Comparison of ENCODE assay signal across 15 cellular contexts in the genomic region with DNA sequence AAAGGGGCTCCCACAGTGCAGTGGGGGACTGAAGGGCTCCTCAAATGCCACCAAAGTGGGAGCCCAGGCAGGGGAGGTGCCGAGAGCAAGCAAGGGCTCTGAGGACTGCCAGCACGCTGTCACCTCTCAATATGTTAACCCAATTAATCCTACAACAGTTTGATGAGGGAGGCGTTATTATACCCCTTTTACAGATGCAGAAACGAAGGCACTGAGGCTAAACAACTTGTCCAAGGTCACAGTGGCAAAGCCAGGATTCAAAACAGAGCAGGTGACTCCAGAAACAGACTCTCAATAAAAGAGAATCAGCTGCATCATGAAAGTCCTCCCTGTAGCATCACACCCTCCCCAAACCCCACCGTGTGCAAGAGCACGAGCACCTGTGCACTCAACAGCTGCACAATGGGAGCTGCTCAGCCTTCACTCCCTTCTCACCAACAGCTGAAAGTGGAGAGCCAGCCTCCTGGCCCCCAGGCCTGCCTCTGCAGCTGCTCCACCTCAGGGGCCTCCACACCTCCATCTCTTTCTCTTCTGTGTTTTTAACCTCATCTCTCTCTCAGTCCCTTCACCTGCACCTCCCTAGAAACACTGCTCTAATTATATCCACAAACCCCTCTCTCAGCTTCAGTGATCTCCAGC. TPM values are rescaled to one million over a fixed set of nuclear protein-coding genes. Genes with fewer than 3 reads are reported as not detected.
DNase-seq lines count a peak whose midpoint lies in the region; ATAC-seq and TF ChIP-seq lines count a peak whose summit lies in the region.
"Had no signal": no experiment of that assay in that cellular context is flagged by ENCODE, and none has a peak within 500 bp of the region (broad histone marks: within the 10 kb centered on the region; RNA-seq: fewer than 3 reads in every experiment).

No MANE protein-coding gene starts in this region.

- H3K9me3 ChIP-seq in OCI-LY1 (ENCODE audit: low read length): no peaks in the 10 kb centered on the region
- H3K9me3 ChIP-seq in MG63: no peaks in the 10 kb centered on the region
- H3K9me3 ChIP-seq: mucosa of descending colon, tibial nerve had no signal

- no peak overlapping the region for H2AFZ ChIP-seq in OCI-LY1 (ENCODE audit: low read length)

- peak overlapping the region; percentile 45 for H3K27ac ChIP-seq in OCI-LY1 (ENCODE audit: low read depth, low read length, poor library complexity, severe bottlenecking)
- H3K27ac ChIP-seq: tibial nerve had no signal

- no peaks in the 10 kb centered on the region for H4K20me1 ChIP-seq in OCI-LY1 (ENCODE audit: insufficient read depth, low read length)

- H3K27ac Mint-ChIP-seq in activated naive CD4-positive, alpha-beta T cell treated with anti-CD3 and anti-CD28 coated beads, Interleukin-2, amount 50 U/mL, for 24 hours: peak overlapping the region; percentile 5
- peak overlapping the region; percentile 67 for H3K27ac Mint-ChIP-seq in dendritic cell treated with granulocyte-macrophage colony-stimulating factor and Interleukin-4, amounts not matched to agents 40 ng/mL and 50 ng/mL, for 4 days
- peak overlapping the region; percentile 72 for H3K27ac Mint-ChIP-seq in stimulated activated naive B cell treated with anti-CD40 and anti-IgM and Interleukin-4, amounts not matched to agents 10 μg/mL and 1 μg/mL and 100 μg/mL, for 72 hours
- H3K27ac Mint-ChIP-seq: activated CD4-positive, alpha-beta T cell treated with anti-CD3 and anti-CD28 coated beads, Interleukin-2, amount 10 ng/mL, durations not matched to agents 7 days and 5 days had no signal

- peaks cover 43% of the 10 kb centered on the region for H3K4me1 ChIP-seq in OCI-LY1 (ENCODE audit: insufficient read depth, low read length, severe bottlenecking)

- H3K79me2 ChIP-seq in OCI-LY1 (ENCODE audit: insufficient read depth, low read length): no peaks in the 10 kb centered on the region

- H3K27me3 Mint-ChIP-seq in activated naive CD4-positive, alpha-beta T cell treated with anti-CD3 and anti-CD28 coated beads, Interleukin-2, amount 50 U/mL, for 24 hours: no peaks in the 10 kb centered on the region
- H3K27me3 Mint-ChIP-seq in dendritic cell treated with granulocyte-macrophage colony-stimulating factor and Interleukin-4, amounts not matched to agents 40 ng/mL and 50 ng/mL, for 4 days: peaks cover 3% of the 10 kb centered on the region
- no peaks in the 10 kb centered on the region for H3K27me3 Mint-ChIP-seq in stimulated activated naive B cell treated with anti-CD40 and anti-IgM and Interleukin-4, amounts not matched to agents 10 μg/mL and 1 μg/mL and 100 μg/mL, for 72 hours
- H3K27me3 Mint-ChIP-seq: activated CD4-positive, alpha-beta T cell treated with anti-CD3 and anti-CD28 coated beads, Interleukin-2, amount 10 ng/mL, durations not matched to agents 7 days and 5 days had no signal

- no peak overlapping the region for H3K4me2 ChIP-seq in OCI-LY1 (ENCODE audit: low read length)

- ATAC-seq in stimulated activated naive B cell treated with anti-CD40 and anti-IgM and Interleukin-4, amounts not matched to agents 10 μg/mL and 1 μg/mL and 100 μg/mL, for 72 hours (replicated peaks): no peak
- ATAC-seq in GM18909 (IDR thresholded peaks at IDR 0.05; ENCODE audit: poor library complexity, unreplicated experiment): no peak
- ATAC-seq: HCT116, mucosa of descending colon had no signal

- no peaks in the 10 kb centered on the region for H3K9me2 ChIP-seq in OCI-LY1 (ENCODE audit: low read depth, low read length)

- no peak overlapping the region for H3K4me3 Mint-ChIP-seq in activated naive CD4-positive, alpha-beta T cell treated with anti-CD3 and anti-CD28 coated beads, Interleukin-2, amount 50 U/mL, for 24 hours
- H3K4me3 Mint-ChIP-seq in dendritic cell treated with granulocyte-macrophage colony-stimulating factor and Interleukin-4, amounts not matched to agents 40 ng/mL and 50 ng/mL, for 4 days: peak overlapping the region; percentile 56
- H3K4me3 Mint-ChIP-seq in stimulated activated naive B cell treated with anti-CD40 and anti-IgM and Interleukin-4, amounts not matched to agents 10 μg/mL and 1 μg/mL and 100 μg/mL, for 72 hours: no peak overlapping the region
- H3K4me3 Mint-ChIP-seq: activated CD4-positive, alpha-beta T cell treated with anti-CD3 and anti-CD28 coated beads, Interleukin-2, amount 10 ng/mL, durations not matched to agents 7 days and 5 days had no signal

- H3K27me3 ChIP-seq in OCI-LY1 (ENCODE audit: insufficient read depth, low read length): no peaks in the 10 kb centered on the region
- no peaks in the 10 kb centered on the region for H3K27me3 ChIP-seq in MG63
- H3K27me3 ChIP-seq: tibial nerve had no signal

- peaks cover 71% of the 10 kb centered on the region for H3K4me1 Mint-ChIP-seq in activated naive CD4-positive, alpha-beta T cell treated with anti-CD3 and anti-CD28 coated beads, Interleukin-2, amount 50 U/mL, for 24 hours
- H3K4me1 Mint-ChIP-seq in dendritic cell treated with granulocyte-macrophage colony-stimulating factor and Interleukin-4, amounts not matched to agents 40 ng/mL and 50 ng/mL, for 4 days (ENCODE audit: low read depth): peaks cover 77% of the 10 kb centered on the region
- H3K4me1 Mint-ChIP-seq in stimulated activated naive B cell treated with anti-CD40 and anti-IgM and Interleukin-4, amounts not matched to agents 10 μg/mL and 1 μg/mL and 100 μg/mL, for 72 hours: peaks cover 18 to 53% of the 10 kb centered on the region in 2 donors

- no peak for DNase-seq in activated naive CD4-positive, alpha-beta T cell (lab: John Stamatoyannopoulos, UW)
- no peak for DNase-seq in stimulated activated naive B cell treated with anti-CD40 and anti-IgM and Interleukin-4, amounts not matched to agents 10 μg/mL and 1 μg/mL and 100 μg/mL, for 72 hours
- no peak for DNase-seq in kidney glomerular epithelial cell (lab: John Stamatoyannopoulos, UW)
- DNase-seq in MG63: no peak
- DNase-seq: activated CD4-positive, alpha-beta T cell treated with anti-CD3 and anti-CD28 coated beads, Interleukin-2, amount 10 ng/mL, durations not matched to agents 7 days and 5 days; activated gamma-delta T cell; kidney; mucosa of descending colon; NCI-H2107 had no signal

- H3F3A ChIP-seq in OCI-LY1 (ENCODE audit: insufficient read depth, low read length): no peaks in the 10 kb centered on the region

- no peak for TF ChIP-seq CTCF in OCI-LY1 (IDR thresholded peaks at IDR 0.05; ENCODE audit: low read length)

- no peak overlapping the region for H3K4me3 ChIP-seq in OCI-LY1 (ENCODE audit: low read depth, low read length, poor library complexity, severe bottlenecking)
- no peak overlapping the region for H3K4me3 ChIP-seq in MG63
- H3K4me3 ChIP-seq: mucosa of descending colon, tibial nerve had no signal

- intact Hi-C loops in dendritic cell treated with granulocyte-macrophage colony-stimulating factor and Interleukin-4, amounts not matched to agents 40 ng/mL and 50 ng/mL, for 4 days (cut with micrococcal nuclease): loop anchor here (5.0 kb wide), 1 partner anchor 36 kb away; no protein-coding TSS in a partner anchor

- H3K36me3 ChIP-seq in OCI-LY1 (ENCODE audit: insufficient read depth, low read length): peaks cover 9% of the 10 kb centered on the region
- H3K36me3 ChIP-seq in MG63: peaks cover 18% of the 10 kb centered on the region

- H3K9me3 Mint-ChIP-seq in activated naive CD4-positive, alpha-beta T cell treated with anti-CD3 and anti-CD28 coated beads, Interleukin-2, amount 50 U/mL, for 24 hours: no peaks in the 10 kb centered on the region
- H3K9me3 Mint-ChIP-seq in dendritic cell treated with granulocyte-macrophage colony-stimulating factor and Interleukin-4, amounts not matched to agents 40 ng/mL and 50 ng/mL, for 4 days: no peaks in the 10 kb centered on the region
- H3K9me3 Mint-ChIP-seq in stimulated activated naive B cell treated with anti-CD40 and anti-IgM and Interleukin-4, amounts not matched to agents 10 μg/mL and 1 μg/mL and 100 μg/mL, for 72 hours: no peaks in the 10 kb centered on the region

- H3K9ac ChIP-seq in OCI-LY1 (ENCODE audit: low read length): no peak overlapping the region

- peaks cover 7% of the 10 kb centered on the region for H3K36me3 Mint-ChIP-seq in activated naive CD4-positive, alpha-beta T cell treated with anti-CD3 and anti-CD28 coated beads, Interleukin-2, amount 50 U/mL, for 24 hours
- peaks cover 64% of the 10 kb centered on the region for H3K36me3 Mint-ChIP-seq in dendritic cell treated with granulocyte-macrophage colony-stimulating factor and Interleukin-4, amounts not matched to agents 40 ng/mL and 50 ng/mL, for 4 days (ENCODE audit: low read depth)
- H3K36me3 Mint-ChIP-seq in stimulated activated naive B cell treated with anti-CD40 and anti-IgM and Interleukin-4, amounts not matched to agents 10 μg/mL and 1 μg/mL and 100 μg/mL, for 72 hours: peaks cover 31 to 57% of the 10 kb centered on the region in 2 donors

RNA-seq across cellular contexts. Expression of a gene that starts 8.1 kb away (rescaled TPM):
- 8.5 and 11.1 TPM in 2 replicates for total RNA-seq in MG63 (2014; rRNA removed; shearing (Covaris generic); ENCODE audit: low replicate concordance)

Comparison
In these comparisons a context has a peak if more than half of its experiments do, and no peak if none do; other contexts are left out.
1. H3K27ac Mint-ChIP-seq: peak in every context shown above with its lines; median percentile 72 in stimulated activated naive B cell treated with anti-CD40 and anti-IgM and Interleukin-4, amounts not matched to agents 10 μg/mL and 1 μg/mL and 100 μg/mL, for 72 hours; 67 in dendritic cell treated with granulocyte-macrophage colony-stimulating factor and Interleukin-4, amounts not matched to agents 40 ng/mL and 50 ng/mL, for 4 days; 5 in activated naive CD4-positive, alpha-beta T cell treated with anti-CD3 and anti-CD28 coated beads, Interleukin-2, amount 50 U/mL, for 24 hours.